Comparison of ENCODE assay signal across 8 cellular contexts in genomic region chr17:15651583-15652110, GRCh38. TPM values are rescaled to one million over a fixed set of nuclear protein-coding genes. Genes with fewer than 3 reads are reported as not detected.
DNase-seq lines count a peak whose midpoint lies in the region; ATAC-seq and TF ChIP-seq lines count a peak whose summit lies in the region.

No MANE protein-coding gene starts in this region.

- H3K27ac ChIP-seq in smooth muscle cell (ENCODE audit: low read depth) = peak overlapping the region; percentile 79

- no peaks in the 10 kb centered on the region for H3K9me3 ChIP-seq in smooth muscle cell (replicated peaks; ENCODE audit: low read depth)

- ATAC-seq in GM21737 (IDR thresholded peaks at IDR 0.05; ENCODE audit: unreplicated experiment) (peak; percentile 67), GM19035 (IDR thresholded peaks at IDR 0.05; ENCODE audit: unreplicated experiment) (no peak)

- H3F3A ChIP-seq in smooth muscle cell (ENCODE audit: low read depth) = peaks cover 3% of the 10 kb centered on the region

- peaks cover 22% of the 10 kb centered on the region for H3K4me1 ChIP-seq in smooth muscle cell (ENCODE audit: low read depth)

- 3% methylated on average over 8 of the region's 8 CpGs for WGBS in smooth muscle cell (ENCODE audit: low lambda C conversion rate)

- peaks cover 17% of the 10 kb centered on the region for H3K79me2 ChIP-seq in smooth muscle cell (ENCODE audit: low read depth)

- H3K36me3 ChIP-seq in kidney epithelial cell (ENCODE audit: control insufficient read depth, insufficient read depth, low read length) = no peaks in the 10 kb centered on the region
- H3K36me3 ChIP-seq in smooth muscle cell (ENCODE audit: low read depth) = no peaks in the 10 kb centered on the region

- peak overlapping the region; percentile 64 for H3K9ac ChIP-seq in smooth muscle cell (ENCODE audit: low read depth)

- H3K4me3 ChIP-seq in kidney epithelial cell (ENCODE audit: low read depth, low read length) (peak overlapping the region; percentile 46), smooth muscle cell (peak overlapping the region; percentile 49)

- no peak overlapping the region for H2AFZ ChIP-seq in smooth muscle cell (ENCODE audit: low read depth)

- H4K20me1 ChIP-seq in smooth muscle cell (ENCODE audit: low read depth) = no peaks in the 10 kb centered on the region

- DNase-seq in DMS153 treated with DMSO at 0.1 percent for 48 hours (lab: John Stamatoyannopoulos, UW; ENCODE audit: unreplicated experiment) (peak; percentile 38), LHCN-M2 (ENCODE audit: low read depth) (peak; percentile 100), SHP77 treated with DMSO at 0.1 percent for 48 hours (lab: John Stamatoyannopoulos, UW) (peak; percentile 100), cerebellum (ENCODE audit: low spot score) (peak; percentile 44), kidney epithelial cell (ENCODE audit: low read depth) (peak; percentile 97), smooth muscle cell (lab: John Stamatoyannopoulos, UW; ENCODE audit: unreplicated experiment) (peak; percentile 63)

- peak overlapping the region; percentile 86 for H3K4me2 ChIP-seq in smooth muscle cell

- no peak for TF ChIP-seq CTCF in kidney epithelial cell (IDR thresholded peaks at IDR 0.05; ENCODE audit: insufficient read depth, low read length, poor library complexity, severe bottlenecking)
- no peak for TF ChIP-seq CTCF in smooth muscle cell (IDR thresholded peaks at IDR 0.05; ENCODE audit: borderline replicate concordance, insufficient read depth, poor library complexity, severe bottlenecking)

- no peaks in the 10 kb centered on the region for H3K27me3 ChIP-seq in kidney epithelial cell (ENCODE audit: control insufficient read depth, insufficient read depth, low read length)
- no peaks in the 10 kb centered on the region for H3K27me3 ChIP-seq in smooth muscle cell (ENCODE audit: low read depth)

RNA-seq across cellular contexts. Expression of gene FBXW10B, which starts 32.1 kb away (rescaled TPM):
- total RNA-seq in LHCN-M2 (2014; rRNA removed) (0.83 and 1.1 TPM in 2 replicates), cerebellum (1.4 TPM), kidney epithelial cell (0.41 and 0.84 TPM in 2 replicates), smooth muscle cell (3.1 and 3.4 TPM in 2 replicates)
- 1.2 TPM for polyA plus RNA-seq in LHCN-M2 (2012)
- polyA plus RNA-seq in smooth muscle cell = 0.23 and 1.4 TPM in 2 replicates

RNA-seq across cellular contexts. Expression of gene TRIM16, which starts 32.5 kb away (rescaled TPM):
- total RNA-seq in LHCN-M2 (2014; rRNA removed) (48.5 TPM in 2 replicates), cerebellum (23.3 TPM), kidney epithelial cell (69.1 TPM in 2 replicates), smooth muscle cell (20.7 and 27.3 TPM in 2 replicates)
- polyA plus RNA-seq in LHCN-M2 (2012) = 72.4 TPM
- polyA plus RNA-seq in smooth muscle cell = 29.7 and 43.0 TPM in 2 replicates

RNA-seq across cellular contexts. Expression of gene ZNF286A, which starts 47.9 kb away (rescaled TPM):
- 32.4 and 44.3 TPM in 2 replicates for total RNA-seq in LHCN-M2 (2014; rRNA removed)
- 18.8 TPM for polyA plus RNA-seq in LHCN-M2 (2012)
- total RNA-seq in cerebellum = 72.0 TPM
- total RNA-seq in kidney epithelial cell = 33.7 and 62.2 TPM in 2 replicates
- total RNA-seq in smooth muscle cell = 39.6 and 52.8 TPM in 2 replicates
- polyA plus RNA-seq in smooth muscle cell = 9.2 and 17.9 TPM in 2 replicates

Comparison
In these comparisons a context has a peak if more than half of its experiments do, and no peak if none do; other contexts are left out.
1. DNase-seq: peak in every context shown above with its lines; median percentile 100 in LHCN-M2; 100 in SHP77 treated with DMSO at 0.1 percent for 48 hours; 97 in kidney epithelial cell; 63 in smooth muscle cell; 44 in cerebellum; 38 in DMS153 treated with DMSO at 0.1 percent for 48 hours.